In the genomic region with DNA sequence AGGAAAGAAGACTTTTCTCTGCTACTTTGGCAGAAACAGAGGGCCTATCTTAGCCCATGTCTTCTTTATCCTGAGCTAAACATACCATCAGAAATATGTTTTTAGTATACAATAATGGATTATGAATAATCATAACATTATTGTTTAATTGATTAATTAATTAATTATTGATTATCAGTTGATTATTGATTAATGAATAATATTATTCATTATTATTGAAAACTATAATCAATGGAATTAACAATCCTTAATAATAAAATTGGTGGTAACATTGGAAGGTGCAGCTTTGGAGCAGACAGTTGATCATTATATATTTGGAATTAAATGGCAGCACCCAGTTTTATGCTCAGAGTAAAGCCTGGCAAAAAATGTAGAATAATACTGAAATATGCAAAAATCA, we compare ENCODE assay signal across 21 cellular contexts.
A peak's percentile ranks its signal among the peaks of the same experiment; 100 is the strongest.
DNase-seq lines count a peak whose midpoint lies in the region; ATAC-seq, FAIRE-seq and TF ChIP-seq lines count a peak whose summit lies in the region.
"Had no signal": no experiment of that assay in that cellular context is flagged by ENCODE, and none has a peak within 500 bp of the region (broad histone marks: within the 10 kb centered on the region; RNA-seq: fewer than 3 reads in every experiment).

No MANE protein-coding gene starts in this region.

- DNase-seq in WTC11 (ENCODE audit: low spot score) (no peak), kidney (no peak), GM12892 (ENCODE audit: insufficient read length) (no peak), NCI-H1048 (lab: John Stamatoyannopoulos, UW) (no peak), NCI-H1417 (lab: John Stamatoyannopoulos, UW) (no peak), NCI-H128 (lab: John Stamatoyannopoulos, UW; ENCODE audit: unreplicated experiment) (no peak)
- DNase-seq: Caco-2; CD4-positive, CD25-positive, alpha-beta regulatory T cell; CD8-positive, alpha-beta T cell; DMS153; DND-41; GDM1; GOT3; HFFc6 had no signal

- TF ChIP-seq POLR2A in GM12892 (IDR thresholded peaks at IDR 0.05; ENCODE audit: low read depth, low read length), result no peak

- no peak overlapping the region for H3K27ac ChIP-seq in kidney (ENCODE audit: low read depth in 2 of 2, low read length in 2 of 2)
- H3K27ac ChIP-seq: BLaER1, C4-2B had no signal

- H3K36me3 Mint-ChIP-seq in WTC11, result no peaks in the 10 kb centered on the region
- H3K36me3 Mint-ChIP-seq: CD4-positive, CD25-positive, alpha-beta regulatory T cell; CD8-positive, alpha-beta T cell had no signal

- H3K4me1 ChIP-seq in kidney (ENCODE audit: control insufficient read depth in 1 of 2, insufficient read depth in 1 of 2, low read depth in 1 of 2, low read length in 2 of 2), result no peaks in the 10 kb centered on the region
- H3K4me1 ChIP-seq: BLaER1, Caco-2, HAP-1 had no signal

- FAIRE-seq in endometrium (lab: Jason Lieb, UNC), result peak; percentile 60
- peak; percentile 8 for FAIRE-seq in kidney (lab: Jason Lieb, UNC)
- FAIRE-seq in GM12892 (lab: Jason Lieb, UNC), result no peak
- FAIRE-seq: GM12878, GM18507 had no signal

- no peaks in the 10 kb centered on the region for H3K36me3 ChIP-seq in kidney (ENCODE audit: control insufficient read depth in 1 of 2, insufficient read depth in 2 of 2, low read length in 2 of 2)
- H3K36me3 ChIP-seq: BLaER1, HAP-1 had no signal

- no peaks in the 10 kb centered on the region for H3K9me3 ChIP-seq in kidney (ENCODE audit: control insufficient read depth in 1 of 2, low read length in 2 of 2)
- H3K9me3 ChIP-seq: BLaER1, Caco-2, HAP-1 had no signal

- no peak overlapping the region for H3K27ac Mint-ChIP-seq in WTC11
- H3K27ac Mint-ChIP-seq: B cell; CD4-positive, CD25-positive, alpha-beta regulatory T cell; CD8-positive, alpha-beta T cell; HFFc6 had no signal

- H3K4me3 ChIP-seq in kidney (ENCODE audit: low read length in 2 of 2), result no peak overlapping the region
- H3K4me3 ChIP-seq: BLaER1, GM12878, HAP-1 had no signal

- CTCF ChIA-PET in WTC11 (lab: Charles Lee), result interaction anchor here (1.5 to 2.5 kb wide), 2 partner anchors 15 to 21 kb away, joined by 3 to 11 read pairs; no protein-coding TSS in a partner anchor

- H3K9me3 Mint-ChIP-seq in WTC11, result no peaks in the 10 kb centered on the region
- H3K9me3 Mint-ChIP-seq: CD8-positive, alpha-beta T cell had no signal

- ATAC-seq in WTC11, result no peak
- ATAC-seq: CD8-positive, alpha-beta T cell; GM12878 had no signal

- no peak for TF ChIP-seq CTCF in WTC11 (IDR thresholded peaks at IDR 0.05)
- TF ChIP-seq CTCF in kidney (IDR thresholded peaks at IDR 0.05; ENCODE audit: borderline replicate concordance, extremely low read depth, insufficient read depth), result no peak

- intact Hi-C loops in kidney (cut with DNase I), result no loop called here

- no peaks in the 10 kb centered on the region for H3K27me3 Mint-ChIP-seq in WTC11 (ENCODE audit: low read depth)
- H3K27me3 Mint-ChIP-seq: B cell; CD4-positive, CD25-positive, alpha-beta regulatory T cell had no signal

- H3K4me1 Mint-ChIP-seq in WTC11, result peaks cover 13% of the 10 kb centered on the region
- H3K4me1 Mint-ChIP-seq: B cell; CD4-positive, CD25-positive, alpha-beta regulatory T cell had no signal

- POLR2A ChIA-PET in WTC11 (lab: Charles Lee), result no interaction called here

- H3K4me3 Mint-ChIP-seq in WTC11, result no peak overlapping the region
- H3K4me3 Mint-ChIP-seq: B cell; CD4-positive, CD25-positive, alpha-beta regulatory T cell; CD8-positive, alpha-beta T cell; HFFc6 had no signal

- H3K9ac ChIP-seq in kidney (ENCODE audit: low read length in 2 of 2), result no peak overlapping the region
- H3K9ac ChIP-seq: BLaER1 had no signal

TF ChIP-seq in WTC11, 78 proteins besides CTCF, POLR2A, EP300 and RAD21:
- TF ChIP-seq, protein P1, sequence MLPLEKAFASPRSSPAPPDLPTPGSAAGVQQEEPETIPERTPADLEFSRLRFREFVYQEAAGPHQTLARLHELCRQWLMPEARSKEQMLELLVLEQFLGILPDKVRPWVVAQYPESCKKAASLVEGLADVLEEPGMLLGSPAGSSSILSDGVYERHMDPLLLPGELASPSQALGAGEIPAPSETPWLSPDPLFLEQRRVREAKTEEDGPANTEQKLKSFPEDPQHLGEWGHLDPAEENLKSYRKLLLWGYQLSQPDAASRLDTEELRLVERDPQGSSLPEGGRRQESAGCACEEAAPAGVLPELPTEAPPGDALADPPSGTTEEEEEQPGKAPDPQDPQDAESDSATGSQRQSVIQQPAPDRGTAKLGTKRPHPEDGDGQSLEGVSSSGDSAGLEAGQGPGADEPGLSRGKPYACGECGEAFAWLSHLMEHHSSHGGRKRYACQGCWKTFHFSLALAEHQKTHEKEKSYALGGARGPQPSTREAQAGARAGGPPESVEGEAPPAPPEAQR (CRISPR knock-in tag; IDR thresholded peaks at IDR 0.05), result no peak
- TF ChIP-seq, protein P2, sequence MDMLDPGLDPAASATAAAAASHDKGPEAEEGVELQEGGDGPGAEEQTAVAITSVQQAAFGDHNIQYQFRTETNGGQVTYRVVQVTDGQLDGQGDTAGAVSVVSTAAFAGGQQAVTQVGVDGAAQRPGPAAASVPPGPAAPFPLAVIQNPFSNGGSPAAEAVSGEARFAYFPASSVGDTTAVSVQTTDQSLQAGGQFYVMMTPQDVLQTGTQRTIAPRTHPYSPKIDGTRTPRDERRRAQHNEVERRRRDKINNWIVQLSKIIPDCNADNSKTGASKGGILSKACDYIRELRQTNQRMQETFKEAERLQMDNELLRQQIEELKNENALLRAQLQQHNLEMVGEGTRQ (CRISPR knock-in tag; IDR thresholded peaks at IDR 0.05), result no peak
- TF ChIP-seq, protein P3, sequence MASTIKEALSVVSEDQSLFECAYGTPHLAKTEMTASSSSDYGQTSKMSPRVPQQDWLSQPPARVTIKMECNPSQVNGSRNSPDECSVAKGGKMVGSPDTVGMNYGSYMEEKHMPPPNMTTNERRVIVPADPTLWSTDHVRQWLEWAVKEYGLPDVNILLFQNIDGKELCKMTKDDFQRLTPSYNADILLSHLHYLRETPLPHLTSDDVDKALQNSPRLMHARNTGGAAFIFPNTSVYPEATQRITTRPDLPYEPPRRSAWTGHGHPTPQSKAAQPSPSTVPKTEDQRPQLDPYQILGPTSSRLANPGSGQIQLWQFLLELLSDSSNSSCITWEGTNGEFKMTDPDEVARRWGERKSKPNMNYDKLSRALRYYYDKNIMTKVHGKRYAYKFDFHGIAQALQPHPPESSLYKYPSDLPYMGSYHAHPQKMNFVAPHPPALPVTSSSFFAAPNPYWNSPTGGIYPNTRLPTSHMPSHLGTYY (CRISPR knock-in tag; IDR thresholded peaks at IDR 0.05), result no peak
- peak; percentile 89 for TF ChIP-seq HMGA2 (CRISPR knock-in tag; IDR thresholded peaks at IDR 0.05)
